1 cellular context compared by ENCODE assay signal in the genomic region with DNA sequence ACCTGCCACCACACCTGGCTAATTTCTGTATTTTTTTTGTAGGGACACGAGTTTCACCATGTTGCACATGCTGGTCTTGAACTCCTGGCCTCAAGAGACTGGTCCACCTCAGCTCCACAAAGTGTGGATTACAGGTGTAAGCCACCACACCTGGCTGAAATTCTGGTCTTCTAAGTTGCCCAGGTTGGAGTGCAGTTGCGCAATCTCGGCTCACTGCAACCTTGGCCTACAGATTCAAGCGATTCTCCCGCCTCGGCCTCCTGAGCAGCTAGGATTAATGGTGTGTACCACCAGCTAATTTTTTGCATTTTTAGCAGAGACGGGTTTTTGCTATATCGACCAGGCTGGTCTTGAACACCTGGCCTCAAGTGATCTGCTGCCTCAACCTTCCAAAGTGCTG.
TF ChIP-seq lines count a peak whose summit lies in the region.

No MANE protein-coding gene starts in this region.

TF ChIP-seq in HepG2, 621 proteins besides CTCF, POLR2A, EP300 and RAD21 (continued from another document):
- TF ChIP-seq, protein P1, sequence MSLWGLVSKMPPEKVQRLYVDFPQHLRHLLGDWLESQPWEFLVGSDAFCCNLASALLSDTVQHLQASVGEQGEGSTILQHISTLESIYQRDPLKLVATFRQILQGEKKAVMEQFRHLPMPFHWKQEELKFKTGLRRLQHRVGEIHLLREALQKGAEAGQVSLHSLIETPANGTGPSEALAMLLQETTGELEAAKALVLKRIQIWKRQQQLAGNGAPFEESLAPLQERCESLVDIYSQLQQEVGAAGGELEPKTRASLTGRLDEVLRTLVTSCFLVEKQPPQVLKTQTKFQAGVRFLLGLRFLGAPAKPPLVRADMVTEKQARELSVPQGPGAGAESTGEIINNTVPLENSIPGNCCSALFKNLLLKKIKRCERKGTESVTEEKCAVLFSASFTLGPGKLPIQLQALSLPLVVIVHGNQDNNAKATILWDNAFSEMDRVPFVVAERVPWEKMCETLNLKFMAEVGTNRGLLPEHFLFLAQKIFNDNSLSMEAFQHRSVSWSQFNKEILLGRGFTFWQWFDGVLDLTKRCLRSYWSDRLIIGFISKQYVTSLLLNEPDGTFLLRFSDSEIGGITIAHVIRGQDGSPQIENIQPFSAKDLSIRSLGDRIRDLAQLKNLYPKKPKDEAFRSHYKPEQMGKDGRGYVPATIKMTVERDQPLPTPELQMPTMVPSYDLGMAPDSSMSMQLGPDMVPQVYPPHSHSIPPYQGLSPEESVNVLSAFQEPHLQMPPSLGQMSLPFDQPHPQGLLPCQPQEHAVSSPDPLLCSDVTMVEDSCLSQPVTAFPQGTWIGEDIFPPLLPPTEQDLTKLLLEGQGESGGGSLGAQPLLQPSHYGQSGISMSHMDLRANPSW (CRISPR knock-in tag; IDR thresholded peaks at IDR 0.05; ENCODE audit: borderline replicate concordance): no peak
